17 cellular contexts compared by ENCODE assay signal in genomic region chr12:93786669-93787397, GRCh38.
DNase-seq lines count a peak whose midpoint lies in the region; ATAC-seq, FAIRE-seq and TF ChIP-seq lines count a peak whose summit lies in the region.
"Had no signal": no experiment of that assay in that cellular context is flagged by ENCODE, and none has a peak within 500 bp of the region (broad histone marks: within the 10 kb centered on the region; RNA-seq: fewer than 3 reads in every experiment).

No MANE protein-coding gene starts in this region.

- ATAC-seq in pancreas (no peak), GM21526 (IDR thresholded peaks at IDR 0.05; ENCODE audit: low FRiP score, unreplicated experiment) (no peak)

- DNase-seq in LoVo (ENCODE audit: low spot score) (peak; percentile 19), adrenal gland (no peak), fibroblast of the aortic adventitia (ENCODE audit: low read depth) (peak; percentile 74), pancreas (no peak), NOMO-1 (lab: John Stamatoyannopoulos, UW; ENCODE audit: unreplicated experiment in 2 of 2) (no peak)
- DNase-seq: activated CD4-positive, alpha-beta T cell treated with anti-CD3 and anti-CD28 coated beads, Interleukin-2, amount 50 U/mL, for 4 hours; activated T-cell treated with anti-CD3 and anti-CD28 coated beads, Interleukin-2, amount 50 U/mL, for 48 hours; amniotic stem cell; dorsolateral prefrontal cortex; NCI-H2081 treated with DMSO at 0.1 percent for 48 hours; posterior cingulate gyrus; SIG-M5; testis had no signal

- H3K27me3 ChIP-seq in adrenal gland (no peaks in the 10 kb centered on the region), subcutaneous abdominal adipose tissue (ENCODE audit: control insufficient read depth in 5 of 5, insufficient read depth in 4 of 5, low read length in 5 of 5) (no peaks in the 10 kb centered on the region), pancreas (no peaks in the 10 kb centered on the region)
- H3K27me3 ChIP-seq: dorsolateral prefrontal cortex, testis had no signal

- no peak overlapping the region for H3K4me3 ChIP-seq in adrenal gland
- no peak overlapping the region for H3K4me3 ChIP-seq in fibroblast of the aortic adventitia (ENCODE audit: low read depth, low read length)
- no peak overlapping the region for H3K4me3 ChIP-seq in subcutaneous abdominal adipose tissue (ENCODE audit: low read depth in 1 of 5, low read length in 5 of 5)
- H3K4me3 ChIP-seq in pancreas, result no peak overlapping the region
- H3K4me3 ChIP-seq: dorsolateral prefrontal cortex, testis had no signal

- H3K27ac ChIP-seq in adrenal gland, result peak overlapping the region in 3 of 5 donors; percentile 85 to 97 (median 88)
- peak overlapping the region; percentile 96 for H3K27ac ChIP-seq in subcutaneous abdominal adipose tissue (ENCODE audit: low read depth, low read length)
- H3K27ac ChIP-seq in pancreas, result no peak overlapping the region

- 78 to 86% (median 83%) methylated on average over 4 of the region's 4 CpGs for WGBS in adrenal gland, 4 donors
- WGBS in pancreas, 2 donors, result 86 to 94% methylated on average over 4 of the region's 4 CpGs

- H3K4me1 ChIP-seq in adrenal gland (replicated peaks in 1 of 2), result peaks cover 26 to 36% of the 10 kb centered on the region in 2 donors
- peaks cover 12 to 28% (median 26%) of the 10 kb centered on the region in 5 donors for H3K4me1 ChIP-seq in subcutaneous abdominal adipose tissue (ENCODE audit: control insufficient read depth in 5 of 5, insufficient read depth in 5 of 5, low read length in 5 of 5)
- peaks cover 0 to 12% (median 7%) of the 10 kb centered on the region in 3 donors for H3K4me1 ChIP-seq in pancreas

- no peak for TF ChIP-seq POLR2A in adrenal gland (IDR thresholded peaks at IDR 0.05)

- FAIRE-seq in pancreas (lab: Jason Lieb, UNC), result no peak
- FAIRE-seq: frontal cortex, GM12892 had no signal

- no peak overlapping the region for H3K9ac ChIP-seq in subcutaneous abdominal adipose tissue (ENCODE audit: low read length in 5 of 5)

- no peaks in the 10 kb centered on the region for H3K36me3 ChIP-seq in adrenal gland (replicated peaks in 1 of 2)
- no peaks in the 10 kb centered on the region for H3K36me3 ChIP-seq in subcutaneous abdominal adipose tissue (ENCODE audit: control insufficient read depth in 5 of 5, insufficient read depth in 5 of 5, low read length in 5 of 5)
- no peaks in the 10 kb centered on the region for H3K36me3 ChIP-seq in pancreas

- TF ChIP-seq CTCF in adrenal gland (IDR thresholded peaks at IDR 0.05), result no peak
- TF ChIP-seq CTCF in fibroblast of the aortic adventitia (IDR thresholded peaks at IDR 0.05; ENCODE audit: insufficient read depth, low read length), result no peak
- TF ChIP-seq CTCF in pancreas (IDR thresholded peaks at IDR 0.05), result no peak

- intact Hi-C loops in adrenal gland (cut with DNase I) (no loop called here), pancreas (cut with DNase I) (no loop called here)

- no peaks in the 10 kb centered on the region for H3K9me3 ChIP-seq in adrenal gland (replicated peaks in 1 of 3)
- no peaks in the 10 kb centered on the region for H3K9me3 ChIP-seq in subcutaneous abdominal adipose tissue (ENCODE audit: control insufficient read depth in 5 of 5, low read length in 5 of 5)
- H3K9me3 ChIP-seq in pancreas, result no peaks in the 10 kb centered on the region
- H3K9me3 ChIP-seq: testis had no signal

Comparison
In these comparisons a context has a peak if more than half of its experiments do, and no peak if none do; other contexts are left out.
1. DNase-seq: peak in LoVo (single experiment) and fibroblast of the aortic adventitia (single experiment); none in adrenal gland (0 of 7), pancreas (0 of 6) and NOMO-1 (0 of 2).
2. H3K27ac ChIP-seq: peak in adrenal gland (3 of 5) and subcutaneous abdominal adipose tissue (single experiment); none in pancreas (0 of 4).